ENCODE assay signal across 9 cellular contexts in genomic region chrX:73021361-73022092, GRCh38. TPM values are rescaled to one million over a fixed set of nuclear protein-coding genes. Genes with fewer than 3 reads are reported as not detected.
"Had no signal": no experiment of that assay in that cellular context is flagged by ENCODE, and none has a peak within 500 bp of the region (broad histone marks: within the 10 kb centered on the region; RNA-seq: fewer than 3 reads in every experiment).

No MANE protein-coding gene starts in this region.

- FAIRE-seq: HepG2, HTR-8/SVneo, K562 had no signal

- H3K27ac ChIP-seq: HL-60 had no signal

- H3K27ac Mint-ChIP-seq: IgD-negative memory B cell had no signal

- H3K27me3 Mint-ChIP-seq: IgD-negative memory B cell had no signal

- H3K4me3 ChIP-seq: K562 had no signal

- H3K4me1 Mint-ChIP-seq: IgD-negative memory B cell had no signal

- DNase-seq: IMR-90, KBM-7 had no signal

- ATAC-seq: HepG2, K562 had no signal

- H3K4me3 Mint-ChIP-seq: IgD-negative memory B cell had no signal

RNA-seq across cellular contexts. Expression of gene PABPC1L2B, which starts 18.8 kb away (rescaled TPM):
- total RNA-seq: HepG2, HT-29, HT1080, IMR-90, K562 had no signal
- polyA plus RNA-seq: HepG2, IgD-negative memory B cell, IMR-90, K562 had no signal

RNA-seq across cellular contexts. Expression of gene PABPC1L2A, which starts 57.8 kb away (rescaled TPM):
- total RNA-seq: HepG2, HT-29, HT1080, IMR-90, K562 had no signal
- polyA plus RNA-seq: HepG2, IgD-negative memory B cell, IMR-90, K562 had no signal
